1 cellular context compared by ENCODE assay signal in genomic region chr2:201363857-201364560, GRCh38.
A peak's percentile ranks its signal among the peaks of the same experiment; 100 is the strongest.
TF ChIP-seq lines count a peak whose summit lies in the region.

No MANE protein-coding gene starts in this region.

TF ChIP-seq in HepG2, 621 proteins besides CTCF, POLR2A, EP300 and RAD21 (continued from another document):
- TF ChIP-seq STAT6 (CRISPR knock-in tag; IDR thresholded peaks at IDR 0.05; ENCODE audit: borderline replicate concordance) = no peak
- no peak for TF ChIP-seq ZNF605 (CRISPR knock-in tag; IDR thresholded peaks at IDR 0.05)
- peak; percentile 48 to 55; a peak in 3 of 4 replicates for TF ChIP-seq MAFK (conservative IDR thresholded peaks at IDR 0.05 in 1 of 2, IDR thresholded peaks at IDR 0.05 in 1 of 2; ENCODE audit: low read length in 2 of 2)
- peak; percentile 93 for TF ChIP-seq SMC3 (IDR thresholded peaks at IDR 0.05; ENCODE audit: low read length)
- 0 out of 2 replicates have a peak, but pooled peaks have one; percentile 21 for TF ChIP-seq THRA (CRISPR knock-in tag; IDR thresholded peaks at IDR 0.05; ENCODE audit: borderline replicate concordance)
- TF ChIP-seq STAG1 (CRISPR knock-in tag; IDR thresholded peaks at IDR 0.05) = peak; percentile 81
- 0 out of 2 replicates have a peak, but pooled peaks have one; percentile 51 for TF ChIP-seq REPIN1 (CRISPR knock-in tag; IDR thresholded peaks at IDR 0.05; ENCODE audit: borderline replicate concordance, low read depth)
- TF ChIP-seq MIER2 (CRISPR knock-in tag; IDR thresholded peaks at IDR 0.05) = no peak
- TF ChIP-seq ZNF614 (CRISPR knock-in tag; IDR thresholded peaks at IDR 0.05; ENCODE audit: borderline replicate concordance) = 0 out of 2 replicates have a peak, but pooled peaks have one; percentile 54
- 0 out of 2 replicates have a peak, but pooled peaks have one; percentile 25 for TF ChIP-seq ZNF335 (CRISPR knock-in tag; IDR thresholded peaks at IDR 0.05)
- no peak for TF ChIP-seq NBN (conservative IDR thresholded peaks at IDR 0.05)
- TF ChIP-seq ERF (CRISPR knock-in tag; IDR thresholded peaks at IDR 0.05) = no peak
- no peak for TF ChIP-seq ZNF644 (CRISPR knock-in tag; IDR thresholded peaks at IDR 0.05; ENCODE audit: low read depth)
- peak; percentile 56 for TF ChIP-seq MAFF (IDR thresholded peaks at IDR 0.05; ENCODE audit: low read depth, low read length)
- TF ChIP-seq MIER3 (CRISPR knock-in tag; IDR thresholded peaks at IDR 0.05; ENCODE audit: borderline replicate concordance) = 0 out of 2 replicates have a peak, but pooled peaks have one; percentile 43
- TF ChIP-seq ARID4A (CRISPR knock-in tag; IDR thresholded peaks at IDR 0.05; ENCODE audit: borderline replicate concordance) = 0 out of 2 replicates have a peak, but pooled peaks have one; percentile 1
- no peak for TF ChIP-seq ZNF318 (CRISPR knock-in tag; IDR thresholded peaks at IDR 0.05)
- TF ChIP-seq SATB2 (CRISPR knock-in tag; IDR thresholded peaks at IDR 0.05) = no peak
